Comparison of ENCODE assay signal across 11 cellular contexts in genomic region chr11:11618973-11619435, GRCh38. TPM values are rescaled to one million over a fixed set of nuclear protein-coding genes. Genes with fewer than 3 reads are reported as not detected.
A peak's percentile ranks its signal among the peaks of the same experiment; 100 is the strongest.
DNase-seq lines count a peak whose midpoint lies in the region; ATAC-seq and TF ChIP-seq lines count a peak whose summit lies in the region.
"Had no signal": no experiment of that assay in that cellular context is flagged by ENCODE, and none has a peak within 500 bp of the region (broad histone marks: within the 10 kb centered on the region; RNA-seq: fewer than 3 reads in every experiment).

No MANE protein-coding gene starts in this region.

- in situ Hi-C loops in SK-MEL-5 (cut with HindIII; ENCODE audit: low pct_unique_long_range_greater_than_20kb, low sequenced_read_pairs) = no loop called here

- H4K8ac ChIP-seq in neuronal stem cell (ENCODE audit: low read depth, low read length) = no peak overlapping the region

- H3K4me1 Mint-ChIP-seq in natural killer cell (peaks cover 0 to 4% of the 10 kb centered on the region in 2 donors), glutamatergic neuron (ENCODE audit: low read depth, unreplicated experiment) (peaks cover 32% of the 10 kb centered on the region)
- H3K4me1 Mint-ChIP-seq in natural killer cell treated with Interleukin-12 subunit alpha and Interleukin-12 subunit beta and Interleukin-15 and Interleukin-18, amount 100 ng/mL, for 72 hours (ENCODE audit: low read depth in 2 of 2) = peaks cover 0 to 4% of the 10 kb centered on the region in 2 donors

- no peak overlapping the region for H3K4me3 ChIP-seq in neuronal stem cell (ENCODE audit: low read length in 2 of 2)
- H3K4me3 ChIP-seq: BLaER1 treated with 17β-estradiol and CSF1 and Interleukin-3, amounts not matched to agents 10 nM and 100 nM; MG63 had no signal

- no peaks in the 10 kb centered on the region for H3K36me3 ChIP-seq in neuronal stem cell (replicated peaks in 1 of 2; ENCODE audit: control insufficient read depth in 2 of 2, insufficient read depth in 2 of 2, low read length in 2 of 2)
- H3K36me3 ChIP-seq: BLaER1 treated with 17β-estradiol and CSF1 and Interleukin-3, amounts not matched to agents 10 nM and 100 nM; MG63 had no signal

- no peak overlapping the region for H3K18ac ChIP-seq in neuronal stem cell (ENCODE audit: low read length)

- no peaks in the 10 kb centered on the region for H3K79me1 ChIP-seq in neuronal stem cell (ENCODE audit: low read depth, low read length)

- no peak overlapping the region for H3K9ac ChIP-seq in neuronal stem cell (ENCODE audit: low read depth, low read length, poor library complexity)
- H3K9ac ChIP-seq: BLaER1 treated with 17β-estradiol and CSF1 and Interleukin-3, amounts not matched to agents 10 nM and 100 nM had no signal

- no peak overlapping the region for H2AK5ac ChIP-seq in neuronal stem cell (ENCODE audit: low read depth, low read length)

- H3K36me3 Mint-ChIP-seq in natural killer cell (no peaks in the 10 kb centered on the region), glutamatergic neuron (ENCODE audit: unreplicated experiment) (no peaks in the 10 kb centered on the region)
- H3K36me3 Mint-ChIP-seq in natural killer cell treated with Interleukin-12 subunit alpha and Interleukin-12 subunit beta and Interleukin-15 and Interleukin-18, amount 100 ng/mL, for 72 hours = no peaks in the 10 kb centered on the region

- H2AFZ ChIP-seq in neuronal stem cell (ENCODE audit: low read length) = no peak overlapping the region

- intact Hi-C loops in natural killer cell (cut with micrococcal nuclease) (no loop called here), posterior cingulate gyrus (cut with DNase I) (loop anchor here (5.0 kb wide), 1 partner anchor 582 kb away; no protein-coding TSS in a partner anchor)

- H3K9me3 Mint-ChIP-seq in natural killer cell (no peaks in the 10 kb centered on the region), glutamatergic neuron (ENCODE audit: unreplicated experiment) (peaks cover 13% of the 10 kb centered on the region)
- H3K9me3 Mint-ChIP-seq in natural killer cell treated with Interleukin-12 subunit alpha and Interleukin-12 subunit beta and Interleukin-15 and Interleukin-18, amount 100 ng/mL, for 72 hours = no peaks in the 10 kb centered on the region

- WGBS in neuronal stem cell (ENCODE audit: extremely low coverage in 2 of 2, insufficient read length in 2 of 2, insufficient replicate concordance in 1 of 2), 2 donors = no CpG with 5 or more reads among the region's 4 CpGs

- DNase-seq in natural killer cell = no peak
- DNase-seq in natural killer cell treated with Interleukin-12 subunit alpha and Interleukin-12 subunit beta and Interleukin-15 and Interleukin-18, amount 100 ng/mL, for 72 hours (ENCODE audit: low spot score) = no peak
- DNase-seq in SK-MEL-5 (ENCODE audit: low read depth, low spot score) = peak; percentile 23
- no peak for DNase-seq in glutamatergic neuron
- no peak for DNase-seq in posterior cingulate gyrus
- no peak for DNase-seq in neuronal stem cell (ENCODE audit: low spot score)
- no peak for DNase-seq in amygdala (lab: John Stamatoyannopoulos, UW)
- DNase-seq: activated effector memory CD4-positive, alpha-beta T cell treated with Interleukin-2 at 50 U/mL for 16 hours; MG63 had no signal

- TF ChIP-seq CTCF in natural killer cell (IDR thresholded peaks at IDR 0.05) (no peak), glutamatergic neuron (IDR thresholded peaks at IDR 0.05; ENCODE audit: partially characterized antibody, unreplicated experiment) (no peak)

- peaks cover 25 to 31% of the 10 kb centered on the region in 2 donors for H3K27me3 Mint-ChIP-seq in natural killer cell (ENCODE audit: low read depth in 2 of 2)
- H3K27me3 Mint-ChIP-seq in natural killer cell treated with Interleukin-12 subunit alpha and Interleukin-12 subunit beta and Interleukin-15 and Interleukin-18, amount 100 ng/mL, for 72 hours = peaks cover 35 to 45% of the 10 kb centered on the region in 2 donors
- peaks cover 11% of the 10 kb centered on the region for H3K27me3 Mint-ChIP-seq in glutamatergic neuron (ENCODE audit: unreplicated experiment)

- H3K9me3 ChIP-seq in neuronal stem cell (replicated peaks in 1 of 2; ENCODE audit: control insufficient read depth in 2 of 2, insufficient read depth in 1 of 2, low read depth in 1 of 2, low read length in 2 of 2) = no peaks in the 10 kb centered on the region
- H3K9me3 ChIP-seq: BLaER1 treated with 17β-estradiol and CSF1 and Interleukin-3, amounts not matched to agents 10 nM and 100 nM; MG63 had no signal

- H2BK15ac ChIP-seq in neuronal stem cell (ENCODE audit: low read length) = no peak overlapping the region

- no peak overlapping the region for H3K4ac ChIP-seq in neuronal stem cell (ENCODE audit: low read length)

- no peak overlapping the region for H2BK120ac ChIP-seq in neuronal stem cell (ENCODE audit: low read depth, low read length)

- no peak overlapping the region for H3K23ac ChIP-seq in neuronal stem cell (ENCODE audit: low read depth, low read length, poor library complexity)

- H3K27ac Mint-ChIP-seq in natural killer cell = no peak overlapping the region
- H3K27ac Mint-ChIP-seq in natural killer cell treated with Interleukin-12 subunit alpha and Interleukin-12 subunit beta and Interleukin-15 and Interleukin-18, amount 100 ng/mL, for 72 hours = no peak overlapping the region
- no peak overlapping the region for H3K27ac Mint-ChIP-seq in glutamatergic neuron (ENCODE audit: unreplicated experiment)

- no peak overlapping the region for H3K14ac ChIP-seq in neuronal stem cell (ENCODE audit: low read length)

- H3K4me2 ChIP-seq in neuronal stem cell (ENCODE audit: insufficient read depth, low read length, poor library complexity, severe bottlenecking) = no peak overlapping the region
- H3K4me2 ChIP-seq: BLaER1 treated with 17β-estradiol and CSF1 and Interleukin-3, amounts not matched to agents 10 nM and 100 nM had no signal

- no peak overlapping the region for H4K91ac ChIP-seq in neuronal stem cell (ENCODE audit: low read depth, low read length, poor library complexity)

- ATAC-seq in natural killer cell = no peak
- ATAC-seq in natural killer cell treated with Interleukin-12 subunit alpha and Interleukin-12 subunit beta and Interleukin-15 and Interleukin-18, amount 100 ng/mL, for 72 hours = no peak
- ATAC-seq in GM21723 (IDR thresholded peaks at IDR 0.05; ENCODE audit: unreplicated experiment) = no peak

- no peak overlapping the region for H2BK5ac ChIP-seq in neuronal stem cell (ENCODE audit: low read length)

- H3K4me3 Mint-ChIP-seq in natural killer cell (peak overlapping the region; percentile 35), glutamatergic neuron (ENCODE audit: unreplicated experiment) (peak overlapping the region; percentile 95)
- no peak overlapping the region for H3K4me3 Mint-ChIP-seq in natural killer cell treated with Interleukin-12 subunit alpha and Interleukin-12 subunit beta and Interleukin-15 and Interleukin-18, amount 100 ng/mL, for 72 hours

- no peak overlapping the region for H3K27ac ChIP-seq in neuronal stem cell (replicated peaks; ENCODE audit: low read length)
- H3K27ac ChIP-seq: BLaER1 treated with 17β-estradiol and CSF1 and Interleukin-3, amounts not matched to agents 10 nM and 100 nM had no signal

- no peak overlapping the region for H2BK12ac ChIP-seq in neuronal stem cell (ENCODE audit: low read length)

- H3K4me1 ChIP-seq in neuronal stem cell (ENCODE audit: control insufficient read depth in 2 of 2, insufficient read depth in 1 of 2, low read depth in 1 of 2, low read length in 2 of 2) = peaks cover 5 to 8% of the 10 kb centered on the region in 2 donors

- peaks cover 0 to 51% (median 24%) of the 10 kb centered on the region in 3 experiments for H3K27me3 ChIP-seq in neuronal stem cell (ENCODE audit: control insufficient read depth in 3 of 3, insufficient read depth in 3 of 3, low read depth in 1 of 3, low read length in 3 of 3)
- H3K27me3 ChIP-seq: MG63 had no signal

RNA-seq across cellular contexts. Expression of gene GALNT18, which starts 2.8 kb away (rescaled TPM):
- total RNA-seq in natural killer cell = under 1 TPM; 0.18 to 0.42 (median 0.38) TPM
- under 1 TPM; 0.29 to 0.73 TPM for total RNA-seq in natural killer cell treated with Interleukin-12 subunit alpha and Interleukin-12 subunit beta and Interleukin-15 and Interleukin-18, amount 100 ng/mL, for 72 hours
- 3.4 and 4.1 TPM in 2 replicates for total RNA-seq in SK-MEL-5 (2014; rRNA removed; shearing (Covaris generic))
- 4.2 and 4.5 TPM in 2 replicates for polyA plus RNA-seq in SK-MEL-5 (2015; cell fraction: cytosol; rRNA removed)
- polyA plus RNA-seq in SK-MEL-5 (2015; cell fraction: nucleus; rRNA removed) = 0.45 and 3.4 TPM in 2 replicates
- total RNA-seq in glutamatergic neuron (ENCODE audit: unreplicated experiment) = 76.9 TPM
- polyA plus RNA-seq in neuronal stem cell (2013, experiment 1 of 2) = 1.2 TPM
- 1.3 TPM for polyA plus RNA-seq in neuronal stem cell (2013, experiment 2 of 2)

Comparison
In these comparisons a context has a peak if more than half of its experiments do, and no peak if none do; other contexts are left out.
1. RNA of gene GALNT18, which starts 2.8 kb away (total RNA-seq): 76.9 TPM in glutamatergic neuron (single experiment); 3.4 to 4.1 TPM in SK-MEL-5, 0.29 to 0.73 TPM in natural killer cell treated with Interleukin-12 subunit alpha and Interleukin-12 subunit beta and Interleukin-15 and Interleukin-18, amount 100 ng/mL, for 72 hours and 0.18 to 0.42 TPM in natural killer cell; every median in the first group is over 10 times any median in the second.